8 cellular contexts compared by ENCODE assay signal in the genomic region with DNA sequence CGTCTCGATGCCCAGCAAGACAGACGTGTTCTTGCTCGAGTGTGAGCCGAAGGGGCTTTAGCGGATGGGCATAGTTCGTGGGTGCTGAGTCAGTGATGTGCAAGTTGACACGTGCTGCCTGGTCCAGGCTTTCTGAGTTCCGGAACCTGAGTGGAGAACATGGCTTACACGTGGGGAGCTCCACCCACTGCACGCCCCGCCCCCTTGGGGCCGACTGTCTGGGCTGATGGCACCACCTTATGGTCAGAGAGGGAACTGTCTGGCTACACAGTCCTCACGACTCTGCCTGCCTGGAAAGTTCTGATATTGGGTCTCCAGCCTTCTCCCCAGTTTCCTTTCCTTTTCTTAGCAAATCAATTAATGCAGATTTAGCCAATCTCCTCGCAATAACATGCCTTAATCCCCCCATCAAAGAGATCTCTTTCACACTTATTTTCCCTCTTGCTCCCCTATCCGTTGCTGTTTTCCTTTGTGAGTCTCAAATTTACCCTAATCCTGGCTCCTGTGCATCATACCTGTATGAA. TPM values are rescaled to one million over a fixed set of nuclear protein-coding genes. Genes with fewer than 3 reads are reported as not detected.
A peak's percentile ranks its signal among the peaks of the same experiment; 100 is the strongest.
DNase-seq lines count a peak whose midpoint lies in the region; ATAC-seq and TF ChIP-seq lines count a peak whose summit lies in the region.

No MANE protein-coding gene starts in this region.

- no peaks in the 10 kb centered on the region for H3F3A ChIP-seq in SU-DHL-6 (ENCODE audit: insufficient read depth)

- POLR2A ChIA-PET in HEK293 (lab: Yijun Ruan, JAX): interaction anchor here (0.7 to 6.2 kb wide), 5 partner anchors 13 to 97 kb away, joined by 3 to 60 read pairs (median 3); partner anchors contain the start of gene NKX2-5

- no peaks in the 10 kb centered on the region for H4K20me1 ChIP-seq in SU-DHL-6 (ENCODE audit: low read depth, low read length)

- no peaks in the 10 kb centered on the region for H3K9me3 ChIP-seq in HEK293 (ENCODE audit: control insufficient read depth, insufficient read depth, low read depth, low read length)
- H3K9me3 ChIP-seq in SU-DHL-6 (ENCODE audit: insufficient read depth, low read length): no peaks in the 10 kb centered on the region
- no peaks in the 10 kb centered on the region for H3K9me3 ChIP-seq in left ventricle myocardium inferior (replicated peaks)
- H3K9me3 ChIP-seq in sigmoid colon: no peaks in the 10 kb centered on the region

- 41 to 43% methylated on average over 16 of the region's 16 CpGs for WGBS in sigmoid colon, 2 donors

- H3K4me3 Mint-ChIP-seq in activated naive CD8-positive, alpha-beta T cell treated with anti-CD3 and anti-CD28 coated beads, Interleukin-2, amount 50 U/mL, for 24 hours: no peak overlapping the region

- H3K27ac ChIP-seq in HEK293 (ENCODE audit: extremely low read depth, low read depth, low read length) (no peak overlapping the region), SU-DHL-6 (ENCODE audit: low read depth, low read length) (no peak overlapping the region), left ventricle myocardium inferior (replicated peaks) (no peak overlapping the region), sigmoid colon (no peak overlapping the region)

- H3K4me1 ChIP-seq in HEK293 (ENCODE audit: control insufficient read depth, insufficient read depth, low read length): no peaks in the 10 kb centered on the region
- peaks cover 39% of the 10 kb centered on the region for H3K4me1 ChIP-seq in left ventricle myocardium inferior
- H3K4me1 ChIP-seq in sigmoid colon: peaks cover 0 to 33% (median 31%) of the 10 kb centered on the region in 4 donors

- H3K9me3 Mint-ChIP-seq in activated naive CD8-positive, alpha-beta T cell treated with anti-CD3 and anti-CD28 coated beads, Interleukin-2, amount 50 U/mL, for 24 hours: peaks cover 5% of the 10 kb centered on the region

- no peak overlapping the region for H3K4me3 ChIP-seq in HEK293 (ENCODE audit: low read depth, low read length)
- no peak overlapping the region for H3K4me3 ChIP-seq in SU-DHL-6 (ENCODE audit: insufficient read depth, low read length, poor library complexity, severe bottlenecking)
- H3K4me3 ChIP-seq in left ventricle myocardium inferior: no peak overlapping the region
- H3K4me3 ChIP-seq in sigmoid colon: no peak overlapping the region

- no peak overlapping the region for H3K4me2 ChIP-seq in SU-DHL-6 (ENCODE audit: low read depth, low read length, poor library complexity, severe bottlenecking)

- intact Hi-C loops in left ventricle myocardium inferior (cut with micrococcal nuclease) (loop anchor here (2.0 kb wide), 1 partner anchor 37 kb away; no protein-coding TSS in a partner anchor), sigmoid colon (cut with DNase I) (loop anchor here (1.0 to 10.0 kb wide), 3 partner anchors 38 to 275 kb away; partner anchors contain the start of gene CREBRF)

- H3K27me3 Mint-ChIP-seq in activated naive CD8-positive, alpha-beta T cell treated with anti-CD3 and anti-CD28 coated beads, Interleukin-2, amount 50 U/mL, for 24 hours: peaks cover 54% of the 10 kb centered on the region

- CTCF ChIA-PET in HEK293 (lab: Yijun Ruan, JAX): interaction anchor here (0.6 to 7.8 kb wide), 20 partner anchors 12 to 624 kb away, joined by 3 to 212 read pairs (median 4); partner anchors contain the start of gene BNIP1

- TF ChIP-seq CTCF in GM12873 (IDR thresholded peaks at IDR 0.05; ENCODE audit: insufficient read depth, low read depth, low read length, missing control alignments) (peak; percentile 99), HEK293 (tag by site-specific recombination; IDR thresholded peaks at IDR 0.05) (peak; percentile 93), SU-DHL-6 (IDR thresholded peaks at IDR 0.05; ENCODE audit: insufficient read depth, low read length, poor library complexity, severe bottlenecking) (peak; percentile 72), left ventricle myocardium inferior (IDR thresholded peaks at IDR 0.05; ENCODE audit: borderline replicate concordance) (peak; percentile 97), sigmoid colon (IDR thresholded peaks at IDR 0.05) (peak; percentile 96 to 98 (median 97))

- no peaks in the 10 kb centered on the region for H3K36me3 ChIP-seq in HEK293 (ENCODE audit: control insufficient read depth in 2 of 2, insufficient read depth in 1 of 2, low read length in 2 of 2)
- no peaks in the 10 kb centered on the region for H3K36me3 ChIP-seq in SU-DHL-6 (ENCODE audit: low read length)
- no peaks in the 10 kb centered on the region for H3K36me3 ChIP-seq in left ventricle myocardium inferior
- H3K36me3 ChIP-seq in sigmoid colon: no peaks in the 10 kb centered on the region

- DNase-seq in NAMALWA (ENCODE audit: low spot score): peak; percentile 95
- DNase-seq in activated naive CD8-positive, alpha-beta T cell treated with anti-CD3 and anti-CD28 coated beads, Interleukin-2, amount 50 U/mL, for 24 hours: peak; percentile 90
- peak; percentile 87 for DNase-seq in left ventricle myocardium inferior
- DNase-seq in sigmoid colon: peak; percentile 92
- DNase-seq in mesenteric fat pad (ENCODE audit: low spot score): no peak

- TF ChIP-seq POLR2A in sigmoid colon (IDR thresholded peaks at IDR 0.05): no peak

- H3K27me3 ChIP-seq in SU-DHL-6 (ENCODE audit: low read length) (no peaks in the 10 kb centered on the region), left ventricle myocardium inferior (ENCODE audit: low read depth) (peaks cover 31% of the 10 kb centered on the region), sigmoid colon (peaks cover 6 to 34% (median 18%) of the 10 kb centered on the region in 3 donors)

- no peak for TF ChIP-seq EP300 in sigmoid colon (IDR thresholded peaks at IDR 0.05)

- peak; percentile 65 for ATAC-seq in activated naive CD8-positive, alpha-beta T cell treated with anti-CD3 and anti-CD28 coated beads, Interleukin-2, amount 50 U/mL, for 24 hours

- peak overlapping the region; percentile 79 for H2AFZ ChIP-seq in SU-DHL-6 (ENCODE audit: low read depth, low read length, severe bottlenecking)

- peak overlapping the region; percentile 18 for H3K27ac Mint-ChIP-seq in activated naive CD8-positive, alpha-beta T cell treated with anti-CD3 and anti-CD28 coated beads, Interleukin-2, amount 50 U/mL, for 24 hours

- no peak overlapping the region for H3K9ac ChIP-seq in SU-DHL-6 (ENCODE audit: low read length)

- H3K9me2 ChIP-seq in SU-DHL-6 (replicated peaks; ENCODE audit: insufficient read depth, low read length): no peaks in the 10 kb centered on the region

- peaks cover 7% of the 10 kb centered on the region for H3K36me3 Mint-ChIP-seq in activated naive CD8-positive, alpha-beta T cell treated with anti-CD3 and anti-CD28 coated beads, Interleukin-2, amount 50 U/mL, for 24 hours (ENCODE audit: low read depth)

- H3K4me1 Mint-ChIP-seq in activated naive CD8-positive, alpha-beta T cell treated with anti-CD3 and anti-CD28 coated beads, Interleukin-2, amount 50 U/mL, for 24 hours: peaks cover 22% of the 10 kb centered on the region

- no peaks in the 10 kb centered on the region for H3K79me2 ChIP-seq in SU-DHL-6 (ENCODE audit: insufficient read depth, low read length)

TF ChIP-seq in HEK293, 187 proteins besides CTCF, POLR2A, EP300 and RAD21 (continues in another document):
- TF ChIP-seq ZNF660 (tag by site-specific recombination; IDR thresholded peaks at IDR 0.05): peak; percentile 80
- TF ChIP-seq ZNF514 (tag by site-specific recombination; IDR thresholded peaks at IDR 0.05): no peak
- peak; percentile 38; the same call in 1 of the 2 replicates for TF ChIP-seq KLF17 (tag by site-specific recombination; IDR thresholded peaks at IDR 0.05)
- peak; percentile 56 for TF ChIP-seq SP7 (tag by site-specific recombination; IDR thresholded peaks at IDR 0.05)
- TF ChIP-seq, protein P1, sequence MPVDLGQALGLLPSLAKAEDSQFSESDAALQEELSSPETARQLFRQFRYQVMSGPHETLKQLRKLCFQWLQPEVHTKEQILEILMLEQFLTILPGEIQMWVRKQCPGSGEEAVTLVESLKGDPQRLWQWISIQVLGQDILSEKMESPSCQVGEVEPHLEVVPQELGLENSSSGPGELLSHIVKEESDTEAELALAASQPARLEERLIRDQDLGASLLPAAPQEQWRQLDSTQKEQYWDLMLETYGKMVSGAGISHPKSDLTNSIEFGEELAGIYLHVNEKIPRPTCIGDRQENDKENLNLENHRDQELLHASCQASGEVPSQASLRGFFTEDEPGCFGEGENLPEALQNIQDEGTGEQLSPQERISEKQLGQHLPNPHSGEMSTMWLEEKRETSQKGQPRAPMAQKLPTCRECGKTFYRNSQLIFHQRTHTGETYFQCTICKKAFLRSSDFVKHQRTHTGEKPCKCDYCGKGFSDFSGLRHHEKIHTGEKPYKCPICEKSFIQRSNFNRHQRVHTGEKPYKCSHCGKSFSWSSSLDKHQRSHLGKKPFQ (tag by site-specific recombination; IDR thresholded peaks at IDR 0.05): 0 out of 2 replicates have a peak, but pooled peaks have one; percentile 13
- no peak for TF ChIP-seq ZNF830 (tag by site-specific recombination; IDR thresholded peaks at IDR 0.05; ENCODE audit: low read depth)
- TF ChIP-seq ZNF274 (IDR thresholded peaks at IDR 0.05; ENCODE audit: low read length): no peak
- no peak for TF ChIP-seq ZNF274 (tag by site-specific recombination; IDR thresholded peaks at IDR 0.05; ENCODE audit: borderline replicate concordance)
- peak; percentile 76 for TF ChIP-seq KLF8 (tag by site-specific recombination; IDR thresholded peaks at IDR 0.05)
- TF ChIP-seq ZNF544 (tag by site-specific recombination; IDR thresholded peaks at IDR 0.05): no peak
- TF ChIP-seq OSR2 (tag by site-specific recombination; IDR thresholded peaks at IDR 0.05): no peak
- TF ChIP-seq KLF9 (tag by site-specific recombination; IDR thresholded peaks at IDR 0.05; ENCODE audit: low read depth): peak; percentile 98
- no peak for TF ChIP-seq ZNF623 (tag by site-specific recombination; IDR thresholded peaks at IDR 0.05)

RNA-seq across cellular contexts. Expression of gene STC2, which starts 3.8 kb away (rescaled TPM):
- total RNA-seq in left ventricle myocardium inferior (12.4 TPM), sigmoid colon (10 to 100 TPM in 3 of 4 donors, 1 to 10 TPM in 1; 9.9 to 40.7 (median 20.9) TPM), mesenteric fat pad (15.5 TPM)
- 1 to 10 TPM in 1 of 3 donors, not detected in 2; 3.3 TPM for polyA plus RNA-seq in sigmoid colon
